ENCODE assay signal across 8 cellular contexts in genomic region chr1:27829339-27829960, GRCh38. TPM values are rescaled to one million over a fixed set of nuclear protein-coding genes. Genes with fewer than 3 reads are reported as not detected.
DNase-seq lines count a peak whose midpoint lies in the region; ATAC-seq and TF ChIP-seq lines count a peak whose summit lies in the region.
"Not testable (repeated sequence)": the region's sequence is repeated elsewhere in the genome, so short reads cannot be mapped to it uniquely, and the experiment has no call there.

No MANE protein-coding gene starts in this region.

- H3K27me3 ChIP-seq in BLaER1 treated with 17β-estradiol and CSF1 and Interleukin-3, amounts not matched to agents 10 nM and 100 nM; HUES48 (ENCODE audit: control insufficient read depth, insufficient read depth, low read length); Panc1 (ENCODE audit: control insufficient read depth, insufficient read depth, low read length); hepatocyte; neural cell (ENCODE audit: insufficient read depth, low read depth, low read length); stomach smooth muscle (ENCODE audit: control insufficient read depth in 1 of 2, insufficient read depth in 2 of 2, low read length in 2 of 2): not testable (repeated sequence)

- H3F3A ChIP-seq in neural cell (ENCODE audit: insufficient read depth, low read length, poor library complexity, severe bottlenecking): not testable (repeated sequence)

- peak overlapping the region; percentile 95 for H2AFZ ChIP-seq in hepatocyte
- H2AFZ ChIP-seq in neural cell (ENCODE audit: low read depth, low read length): not testable (repeated sequence)

- in situ Hi-C loops in Panc1 (cut with HindIII; ENCODE audit: low pct_unique_long_range_greater_than_20kb, low sequenced_read_pairs): not testable (repeated sequence)

- H3K9ac ChIP-seq in BLaER1 treated with 17β-estradiol and CSF1 and Interleukin-3, amounts not matched to agents 10 nM and 100 nM: peak overlapping the region; percentile 94 to 99 (median 97); a peak in 20 of 22 replicates
- H3K9ac ChIP-seq in HUES48 (ENCODE audit: low read depth, low read length); neural cell (ENCODE audit: low read length); stomach smooth muscle (ENCODE audit: low read length in 2 of 2): not testable (repeated sequence)

- peak overlapping the region; percentile 43 to 94 (median 76); a peak in 21 of 22 replicates for H3K4me2 ChIP-seq in BLaER1 treated with 17β-estradiol and CSF1 and Interleukin-3, amounts not matched to agents 10 nM and 100 nM
- H3K4me2 ChIP-seq in hepatocyte: peak overlapping the region; percentile 79
- H3K4me2 ChIP-seq in neural cell (ENCODE audit: low read length): not testable (repeated sequence)

- H3K36me3 Mint-ChIP-seq in activated CD8-positive, alpha-beta memory T cell treated with anti-CD3 and anti-CD28 coated beads, Interleukin-2, amount 10 ng/mL, durations not matched to agents 7 days and 5 days: peaks cover 12% of the 10 kb centered on the region
- H3K36me3 Mint-ChIP-seq in MCF 10A (ENCODE audit: insufficient read depth, unreplicated experiment): peaks cover 18% of the 10 kb centered on the region

- peaks cover 17 to 32% (median 21%) of the 10 kb centered on the region in 10 experiments for H3K4me1 ChIP-seq in BLaER1 treated with 17β-estradiol and CSF1 and Interleukin-3, amounts not matched to agents 10 nM and 100 nM
- H3K4me1 ChIP-seq in HUES48 (ENCODE audit: control insufficient read depth, insufficient read depth, low read length); stomach smooth muscle (ENCODE audit: control insufficient read depth, insufficient read depth, low read length): not testable (repeated sequence)
- peaks cover 13% of the 10 kb centered on the region; the same call in 1 of the 2 replicates for H3K4me1 ChIP-seq in Panc1 (ENCODE audit: control insufficient read depth, insufficient read depth, low read length)
- peaks cover 12% of the 10 kb centered on the region for H3K4me1 ChIP-seq in hepatocyte (ENCODE audit: insufficient read depth)

- H3K79me2 ChIP-seq in hepatocyte (peaks cover 37% of the 10 kb centered on the region), neural cell (replicated peaks; ENCODE audit: insufficient read depth, low read length) (peaks cover 34% of the 10 kb centered on the region)

- intact Hi-C loops in Panc1 (cut with micrococcal nuclease; ENCODE audit: unreplicated experiment); MCF 10A (cut with micrococcal nuclease): not testable (repeated sequence)

- CTCF ChIA-PET in Panc1 (lab: Charles Lee) (interaction anchor here (1.0 kb wide), 1 partner anchor 10 kb away, joined by 12 read pairs; no protein-coding TSS in a partner anchor), MCF 10A (lab: Yijun Ruan, JAX) (interaction anchor here (1.5 kb wide), 1 partner anchor 262 kb away, joined by 3 read pairs; no protein-coding TSS in a partner anchor)
- CTCF ChIA-PET in activated CD8-positive, alpha-beta memory T cell treated with anti-CD3 and anti-CD28 coated beads, Interleukin-2, amount 10 ng/mL, durations not matched to agents 7 days and 5 days (lab: Charles Lee): interaction anchor here (0.7 to 6.5 kb wide), 3 partner anchors 15 to 159 kb away, joined by 3 to 21 read pairs (median 8); partner anchors contain the start of gene FAM76A

- peak overlapping the region in 10 of 11 experiments; percentile 91 to 98 (median 94); a peak in 18 of 22 replicates for H3K27ac ChIP-seq in BLaER1 treated with 17β-estradiol and CSF1 and Interleukin-3, amounts not matched to agents 10 nM and 100 nM
- H3K27ac ChIP-seq in HUES48 (ENCODE audit: low read depth, low read length) (peak overlapping the region; percentile 48), Panc1 (ENCODE audit: low read length) (peak overlapping the region; percentile 87), hepatocyte (peak overlapping the region; percentile 96), stomach smooth muscle (ENCODE audit: low read length) (peak overlapping the region; percentile 81)
- H3K27ac ChIP-seq in neural cell (ENCODE audit: low read length): not testable (repeated sequence)

- POLR2A ChIA-PET in Panc1 (lab: Charles Lee): not testable (repeated sequence)
- POLR2A ChIA-PET in MCF 10A (lab: Yijun Ruan, JAX): interaction anchor here (0.6 to 6.8 kb wide), 9 partner anchors 10 to 158 kb away, joined by 3 to 72 read pairs (median 5); partner anchors contain the start of genes FAM76A, IFI6 and STX12

- not testable (repeated sequence) for BruUV-seq in Panc1 (replicated peaks; lab: Mats Ljungman, UMichigan); MCF 10A (replicated peaks; lab: Mats Ljungman, UMichigan)

- 71% methylated on average over 3 of the region's 4 CpGs for WGBS in hepatocyte (ENCODE audit: low lambda C conversion rate, missing lambda C conversion rate)

- TF ChIP-seq CTCF in Panc1 (IDR thresholded peaks at IDR 0.05); MCF 10A (IDR thresholded peaks at IDR 0.05; ENCODE audit: unreplicated experiment); hepatocyte (IDR thresholded peaks at IDR 0.05; ENCODE audit: poor library complexity); neural cell (IDR thresholded peaks at IDR 0.05; ENCODE audit: poor library complexity, severe bottlenecking): not testable (repeated sequence)

- H3K4me3 Mint-ChIP-seq in activated CD8-positive, alpha-beta memory T cell treated with anti-CD3 and anti-CD28 coated beads, Interleukin-2, amount 10 ng/mL, durations not matched to agents 7 days and 5 days: peak overlapping the region; percentile 94
- peak overlapping the region; percentile 90 for H3K4me3 Mint-ChIP-seq in MCF 10A (ENCODE audit: unreplicated experiment)

- not testable (repeated sequence) for H3K9me3 Mint-ChIP-seq in activated CD8-positive, alpha-beta memory T cell treated with anti-CD3 and anti-CD28 coated beads, Interleukin-2, amount 10 ng/mL, durations not matched to agents 7 days and 5 days (ENCODE audit: low read depth); MCF 10A (ENCODE audit: unreplicated experiment)

- not testable (repeated sequence) for TF ChIP-seq RAD21 in neural cell (conservative IDR thresholded peaks at IDR 0.05)

- H3K9me3 ChIP-seq in BLaER1 treated with 17β-estradiol and CSF1 and Interleukin-3, amounts not matched to agents 10 nM and 100 nM (replicated peaks in 1 of 11); HUES48 (ENCODE audit: control insufficient read depth, insufficient read depth, low read length); Panc1 (ENCODE audit: control insufficient read depth, insufficient read depth, low read depth, low read length); hepatocyte (ENCODE audit: low read depth); neural cell (ENCODE audit: low read length); stomach smooth muscle (ENCODE audit: control insufficient read depth in 2 of 2, low read length in 2 of 2): not testable (repeated sequence)

- peak overlapping the region; percentile 24 for H3K27ac Mint-ChIP-seq in activated CD8-positive, alpha-beta memory T cell treated with anti-CD3 and anti-CD28 coated beads, Interleukin-2, amount 10 ng/mL, durations not matched to agents 7 days and 5 days
- not testable (repeated sequence) for H3K27ac Mint-ChIP-seq in MCF 10A (ENCODE audit: low read depth, unreplicated experiment)

- H3K4me1 Mint-ChIP-seq in activated CD8-positive, alpha-beta memory T cell treated with anti-CD3 and anti-CD28 coated beads, Interleukin-2, amount 10 ng/mL, durations not matched to agents 7 days and 5 days: peaks cover 27% of the 10 kb centered on the region
- H3K4me1 Mint-ChIP-seq in MCF 10A (ENCODE audit: insufficient read depth, unreplicated experiment): peaks cover 15% of the 10 kb centered on the region

- ATAC-seq in Panc1; activated CD8-positive, alpha-beta memory T cell treated with anti-CD3 and anti-CD28 coated beads, Interleukin-2, amount 10 ng/mL, durations not matched to agents 7 days and 5 days: not testable (repeated sequence)

- H3K9me2 ChIP-seq in hepatocyte (replicated peaks; ENCODE audit: insufficient read depth); neural cell (ENCODE audit: insufficient read depth, low read length): not testable (repeated sequence)

- peaks cover under 1 to 35% (median 10%) of the 10 kb centered on the region in 11 experiments; a peak in 15 of 22 replicates for H4K20me1 ChIP-seq in BLaER1 treated with 17β-estradiol and CSF1 and Interleukin-3, amounts not matched to agents 10 nM and 100 nM
- H4K20me1 ChIP-seq in hepatocyte (ENCODE audit: insufficient read depth, poor library complexity, severe bottlenecking); neural cell (ENCODE audit: insufficient read depth): not testable (repeated sequence)

- peaks cover 22 to 50% (median 30%) of the 10 kb centered on the region in 11 experiments for H3K36me3 ChIP-seq in BLaER1 treated with 17β-estradiol and CSF1 and Interleukin-3, amounts not matched to agents 10 nM and 100 nM
- peaks cover 22% of the 10 kb centered on the region for H3K36me3 ChIP-seq in HUES48 (ENCODE audit: control insufficient read depth, insufficient read depth, low read length)
- H3K36me3 ChIP-seq in Panc1 (ENCODE audit: control insufficient read depth, insufficient read depth, low read length): peaks cover 22% of the 10 kb centered on the region
- H3K36me3 ChIP-seq in hepatocyte (replicated peaks; ENCODE audit: insufficient read depth, low read depth); neural cell (ENCODE audit: insufficient read depth, low read length); stomach smooth muscle (ENCODE audit: control insufficient read depth in 2 of 2, insufficient read depth in 2 of 2, low read length in 2 of 2): not testable (repeated sequence)

- peak overlapping the region in 9 of 10 experiments; percentile 79 to 96 (median 90); a peak in 17 of 20 replicates for H3K4me3 ChIP-seq in BLaER1 treated with 17β-estradiol and CSF1 and Interleukin-3, amounts not matched to agents 10 nM and 100 nM
- not testable (repeated sequence) for H3K4me3 ChIP-seq in HUES48 (ENCODE audit: low read depth, low read length); hepatocyte
- H3K4me3 ChIP-seq in Panc1 (ENCODE audit: low read depth in 2 of 2, low read length in 2 of 2) (peak overlapping the region; percentile 92 to 95), neural cell (ENCODE audit: low read length) (peak overlapping the region; percentile 74), stomach smooth muscle (ENCODE audit: low read length in 2 of 2) (peak overlapping the region in 1 of 2 donors; percentile 97)

- TF ChIP-seq EP300 in neural cell (conservative IDR thresholded peaks at IDR 0.05; ENCODE audit: poor library complexity, severe bottlenecking): not testable (repeated sequence)

- H3K27me3 Mint-ChIP-seq in activated CD8-positive, alpha-beta memory T cell treated with anti-CD3 and anti-CD28 coated beads, Interleukin-2, amount 10 ng/mL, durations not matched to agents 7 days and 5 days; MCF 10A (ENCODE audit: insufficient read depth, unreplicated experiment): not testable (repeated sequence)

- not testable (repeated sequence) for DNase-seq in Panc1 (ENCODE audit: low read depth, low spot score); activated CD8-positive, alpha-beta memory T cell treated with anti-CD3 and anti-CD28 coated beads, Interleukin-2, amount 10 ng/mL, durations not matched to agents 7 days and 5 days; MCF 10A (ENCODE audit: unreplicated experiment); hepatocyte (ENCODE audit: low spot score)

RNA-seq across cellular contexts. Expression of gene PPP1R8, which starts 1.1 kb away (rescaled TPM):
- total RNA-seq in Panc1 (2021; ENCODE audit: unreplicated experiment) (59.7 TPM), MCF 10A (2022) (48.6 and 51.1 TPM in 2 replicates), hepatocyte (38.7 and 42.8 TPM in 2 replicates)
- 58.0 TPM for polyA plus RNA-seq in Panc1 (2012; ENCODE audit: insufficient read length)
- total RNA-seq in activated CD8-positive, alpha-beta memory T cell treated with anti-CD3 and anti-CD28 coated beads, Interleukin-2, amount 10 ng/mL, durations not matched to agents 7 days and 5 days: 10 to 100 TPM; 57.4 to 68.7 TPM
- polyA plus RNA-seq in hepatocyte (9.3 and 13.0 TPM in 2 replicates), neural cell (90.1 and 106 TPM in 2 replicates)
- 63.2 and 63.5 TPM in 2 replicates for polyA minus RNA-seq in neural cell

RNA-seq across cellular contexts. Expression of gene THEMIS2, which starts 42.9 kb away (rescaled TPM):
- total RNA-seq in Panc1 (2021; ENCODE audit: unreplicated experiment) (4.2 TPM), MCF 10A (2022) (1.5 and 1.7 TPM in 2 replicates), hepatocyte (0.24 and 1.2 TPM in 2 replicates)
- 4.3 TPM for polyA plus RNA-seq in Panc1 (2012; ENCODE audit: insufficient read length)
- total RNA-seq in activated CD8-positive, alpha-beta memory T cell treated with anti-CD3 and anti-CD28 coated beads, Interleukin-2, amount 10 ng/mL, durations not matched to agents 7 days and 5 days: 10 to 100 TPM; 23.4 to 30.7 TPM
- polyA plus RNA-seq in hepatocyte (1.1 TPM in 1 of 2 replicates, not detected in the other), neural cell (0.26 TPM in 1 of 2 replicates, not detected in the other)
- 0.58 TPM in 1 of 2 replicates, not detected in the other for polyA minus RNA-seq in neural cell

RNA-seq across cellular contexts. Expression of gene STX12, which starts 56.4 kb away (rescaled TPM):
- total RNA-seq in Panc1 (2021; ENCODE audit: unreplicated experiment) (25.3 TPM), MCF 10A (2022) (34.6 and 36.1 TPM in 2 replicates), hepatocyte (73.2 and 84.0 TPM in 2 replicates)
- 21.2 TPM for polyA plus RNA-seq in Panc1 (2012; ENCODE audit: insufficient read length)
- total RNA-seq in activated CD8-positive, alpha-beta memory T cell treated with anti-CD3 and anti-CD28 coated beads, Interleukin-2, amount 10 ng/mL, durations not matched to agents 7 days and 5 days: 10 to 100 TPM; 20.4 to 29.5 TPM
- polyA plus RNA-seq in hepatocyte (55.0 and 58.9 TPM in 2 replicates), neural cell (149 and 171 TPM in 2 replicates)
- polyA minus RNA-seq in neural cell: 135 and 147 TPM in 2 replicates
